In genomic region chr9:94772654-94773303, GRCh38 we compare ENCODE assay signal across 11 cellular contexts. TPM values are rescaled to one million over a fixed set of nuclear protein-coding genes. Genes with fewer than 3 reads are reported as not detected.
A peak's percentile ranks its signal among the peaks of the same experiment; 100 is the strongest.
DNase-seq lines count a peak whose midpoint lies in the region; ATAC-seq and TF ChIP-seq lines count a peak whose summit lies in the region.
"Had no signal": no experiment of that assay in that cellular context is flagged by ENCODE, and none has a peak within 500 bp of the region (broad histone marks: within the 10 kb centered on the region; RNA-seq: fewer than 3 reads in every experiment).

No MANE protein-coding gene starts in this region.

- no peaks in the 10 kb centered on the region for H4K20me1 ChIP-seq in fibroblast of lung (ENCODE audit: control insufficient read depth, extremely low read depth, insufficient read depth, low read length)

- H3K4me3 ChIP-seq in fibroblast of lung (replicated peaks in 1 of 4; ENCODE audit: control extremely low read depth in 1 of 4, insufficient read depth in 1 of 4, low read depth in 3 of 4, low read length in 4 of 4) (no peak overlapping the region), body of pancreas (no peak overlapping the region), tibial nerve (no peak overlapping the region)
- H3K4me3 ChIP-seq: left lung had no signal

- WGBS in body of pancreas, 2 donors = 78 to 80% methylated on average over 4 of the region's 4 CpGs
- WGBS in tibial nerve, 2 donors = 21 to 36% methylated on average over 4 of the region's 4 CpGs

- H3K4me1 ChIP-seq in fibroblast of lung (ENCODE audit: control insufficient read depth, extremely low read depth, insufficient read depth, low read length) = no peaks in the 10 kb centered on the region
- H3K4me1 ChIP-seq in body of pancreas = no peaks in the 10 kb centered on the region
- peaks cover 0 to 15% (median 3%) of the 10 kb centered on the region in 4 donors for H3K4me1 ChIP-seq in tibial nerve
- H3K4me1 ChIP-seq: left lung had no signal

- H3K36me3 ChIP-seq in fibroblast of lung (ENCODE audit: control insufficient read depth, insufficient read depth, low read length) (no peaks in the 10 kb centered on the region), body of pancreas (replicated peaks in 1 of 2; ENCODE audit: insufficient read depth in 1 of 2, low read depth in 2 of 2) (no peaks in the 10 kb centered on the region), tibial nerve (no peaks in the 10 kb centered on the region)

- no peak for TF ChIP-seq POLR2A in body of pancreas (IDR thresholded peaks at IDR 0.05)
- TF ChIP-seq POLR2A in tibial nerve (IDR thresholded peaks at IDR 0.05) = no peak

- no peak overlapping the region for H3K9ac ChIP-seq in fibroblast of lung (ENCODE audit: insufficient read depth, low read length)

- H3K27ac ChIP-seq in fibroblast of lung (ENCODE audit: insufficient read depth, low read length) = no peak overlapping the region
- H3K27ac ChIP-seq in body of pancreas = no peak overlapping the region
- H3K27ac ChIP-seq in tibial nerve = peak overlapping the region in 2 of 4 donors; percentile 5 to 57
- H3K27ac ChIP-seq: left lung had no signal

- ATAC-seq in body of pancreas (no peak), HG03521 (IDR thresholded peaks at IDR 0.05; ENCODE audit: unreplicated experiment) (no peak)
- ATAC-seq: left lung; stimulated activated naive CD8-positive, alpha-beta T cell treated with anti-CD3 and anti-CD28 coated beads, Interleukin-15, amount 100 ng/mL, for 72 hours had no signal

- no peak overlapping the region for H2AFZ ChIP-seq in fibroblast of lung (ENCODE audit: low read length)

- H3K9me3 ChIP-seq in fibroblast of lung (ENCODE audit: control insufficient read depth, insufficient read depth, low read depth, low read length) = no peaks in the 10 kb centered on the region
- H3K9me3 ChIP-seq in body of pancreas = no peaks in the 10 kb centered on the region
- H3K9me3 ChIP-seq in tibial nerve = no peaks in the 10 kb centered on the region
- H3K9me3 ChIP-seq: left lung had no signal

- intact Hi-C loops in body of pancreas (cut with DNase I) = no loop called here

- H3K4me2 ChIP-seq in fibroblast of lung (ENCODE audit: extremely low read depth, insufficient read depth, low read length) = no peak overlapping the region

- H3K27me3 ChIP-seq in fibroblast of lung (ENCODE audit: control insufficient read depth, insufficient read depth, low read length) (no peaks in the 10 kb centered on the region), body of pancreas (no peaks in the 10 kb centered on the region), tibial nerve (no peaks in the 10 kb centered on the region)
- H3K27me3 ChIP-seq: left lung had no signal

- peak; percentile 97 for DNase-seq in NCI-H1092 (lab: John Stamatoyannopoulos, UW)
- peak; percentile 93 for DNase-seq in NCI-H69 (lab: John Stamatoyannopoulos, UW)
- DNase-seq in fibroblast of lung (ENCODE audit: low read depth in 2 of 2) = peak; percentile 73 to 78
- peak; percentile 44 for DNase-seq in stromal cell of bone marrow (ENCODE audit: low read depth)
- DNase-seq in body of pancreas = no peak
- no peak for DNase-seq in GM13977 (ENCODE audit: low spot score)
- no peak for DNase-seq in tibial nerve (ENCODE audit: low spot score in 2 of 2)
- DNase-seq: left lung; MM.1S; stimulated activated naive CD8-positive, alpha-beta T cell treated with anti-CD3 and anti-CD28 coated beads, Interleukin-15, amount 100 ng/mL, for 72 hours had no signal

- no peaks in the 10 kb centered on the region for H3K79me2 ChIP-seq in fibroblast of lung (ENCODE audit: control insufficient read depth, insufficient read depth, low read length)

- in situ Hi-C loops in GM13977 (cut with MboI; ENCODE audit: low pct_unique_long_range_greater_than_20kb, low sequenced_read_pairs, unreplicated experiment) = no loop called here

- no peak for TF ChIP-seq EP300 in tibial nerve (IDR thresholded peaks at IDR 0.05)

- no peak for TF ChIP-seq CTCF in fibroblast of lung (conservative IDR thresholded peaks at IDR 0.05 in 1 of 2, IDR thresholded peaks at IDR 0.05 in 1 of 2; ENCODE audit: low read depth in 1 of 2, low read length in 2 of 2)
- TF ChIP-seq CTCF in body of pancreas (IDR thresholded peaks at IDR 0.05) = no peak
- TF ChIP-seq CTCF in GM13977 (IDR thresholded peaks at IDR 0.05; ENCODE audit: extremely low read depth, insufficient read depth, missing control alignments) = no peak
- no peak for TF ChIP-seq CTCF in tibial nerve (IDR thresholded peaks at IDR 0.05)

RNA-seq across cellular contexts. Expression of gene AOPEP, which starts 46.3 kb away (rescaled TPM):
- total RNA-seq in fibroblast of lung (66.8 and 94.1 TPM in 2 replicates), body of pancreas (100 to 1,000 TPM in 1 of 2 donors, 10 to 100 TPM in 1; 81.5 to 224 TPM), tibial nerve (100 to 1,000 TPM; 236 to 323 (median 265) TPM)
- polyA plus RNA-seq in fibroblast of lung = 33.2 and 66.1 TPM in 2 replicates
- polyA plus RNA-seq in fibroblast of lung (2012) = 27.0 and 47.4 TPM in 2 replicates
- polyA minus RNA-seq in fibroblast of lung (ENCODE audit: low replicate concordance) = 13.2 and 28.8 TPM in 2 replicates

Comparison
In these comparisons a context has a peak if more than half of its experiments do, and no peak if none do; other contexts are left out.
1. DNase-seq: peak in NCI-H1092 (single experiment), NCI-H69 (single experiment), fibroblast of lung (2 of 2) and stromal cell of bone marrow (single experiment); none in body of pancreas (0 of 4), GM13977 (single experiment) and tibial nerve (0 of 2).